Comparison of ENCODE assay signal across 16 cellular contexts in genomic region chr10:71339796-71340589, GRCh38. TPM values are rescaled to one million over a fixed set of nuclear protein-coding genes. Genes with fewer than 3 reads are reported as not detected.
DNase-seq lines count a peak whose midpoint lies in the region; ATAC-seq and TF ChIP-seq lines count a peak whose summit lies in the region.
"Had no signal": no experiment of that assay in that cellular context is flagged by ENCODE, and none has a peak within 500 bp of the region (broad histone marks: within the 10 kb centered on the region; RNA-seq: fewer than 3 reads in every experiment).

No MANE protein-coding gene starts in this region.

- peak; percentile 9 for DNase-seq in GM12865 (ENCODE audit: low read depth)
- DNase-seq in NCI-H146 treated with DMSO at 0.1 percent for 48 hours (lab: John Stamatoyannopoulos, UW; ENCODE audit: unreplicated experiment) = peak; percentile 56
- peak; percentile 99 to 100 for DNase-seq in trophoblast cell
- no peak for DNase-seq in stimulated activated CD4-positive, alpha-beta T cell treated with anti-CD3 and anti-CD28 coated beads, Interleukin-4, amount 100 ng/mL, for 4 hours
- no peak for DNase-seq in cerebellum (ENCODE audit: low spot score)
- DNase-seq in AML-193 (lab: John Stamatoyannopoulos, UW) = no peak
- DNase-seq: activated T-cell treated with anti-CD3 and anti-CD28 coated beads, Interleukin-2, amount 50 U/mL, for 4 hours; effector CD4-positive, alpha-beta T cell; GDM1; Karpas-422; NCI-H2081 treated with DMSO at 0.1 percent for 48 hours had no signal

- peaks cover 73% of the 10 kb centered on the region for H3K4me1 Mint-ChIP-seq in dendritic cell treated with granulocyte-macrophage colony-stimulating factor and Interleukin-4, amounts not matched to agents 40 ng/mL and 50 ng/mL, for 4 days (ENCODE audit: low read depth)

- peak overlapping the region; percentile 83 for H2BK120ac ChIP-seq in trophoblast cell (ENCODE audit: insufficient read depth, low read length, poor library complexity)

- peaks cover 72% of the 10 kb centered on the region for H3K36me3 Mint-ChIP-seq in dendritic cell treated with granulocyte-macrophage colony-stimulating factor and Interleukin-4, amounts not matched to agents 40 ng/mL and 50 ng/mL, for 4 days (ENCODE audit: low read depth)

- H4K91ac ChIP-seq in trophoblast cell (ENCODE audit: low read depth, low read length) = peak overlapping the region; percentile 70

- peak overlapping the region; percentile 1 for H3K4me2 ChIP-seq in trophoblast cell (ENCODE audit: low read length)
- H3K4me2 ChIP-seq: BLaER1 had no signal

- peak overlapping the region; percentile 22 for H3K4ac ChIP-seq in trophoblast cell (ENCODE audit: low read depth, low read length)

- no peak for ATAC-seq in GM21576 (IDR thresholded peaks at IDR 0.05; ENCODE audit: unreplicated experiment)
- ATAC-seq: activated T-cell treated with anti-CD3 and anti-CD28 coated beads, Interleukin-2, amount 50 U/mL, for 4 hours; gastroesophageal sphincter had no signal

- H3K4me3 Mint-ChIP-seq in dendritic cell treated with granulocyte-macrophage colony-stimulating factor and Interleukin-4, amounts not matched to agents 40 ng/mL and 50 ng/mL, for 4 days = no peak overlapping the region
- H3K4me3 Mint-ChIP-seq: activated T-cell treated with anti-CD3 and anti-CD28 coated beads, Interleukin-2, amount 50 U/mL, for 4 hours; stimulated activated naive CD8-positive, alpha-beta T cell treated with anti-CD3 and anti-CD28 coated beads, Interleukin-15, Interleukin-2, amounts not matched to agents 100 ng/mL and 50 ng/mL, for 24 hours had no signal

- H3K27ac ChIP-seq in trophoblast cell (ENCODE audit: low read depth, low read length) = peak overlapping the region; percentile 84
- H3K27ac ChIP-seq: BLaER1, gastroesophageal sphincter had no signal

- intact Hi-C loops in dendritic cell treated with granulocyte-macrophage colony-stimulating factor and Interleukin-4, amounts not matched to agents 40 ng/mL and 50 ng/mL, for 4 days (cut with micrococcal nuclease) = no loop called here

- no peak overlapping the region for H3K23ac ChIP-seq in trophoblast cell (ENCODE audit: low read length)

- peak overlapping the region; percentile 19 for H3K27ac Mint-ChIP-seq in dendritic cell treated with granulocyte-macrophage colony-stimulating factor and Interleukin-4, amounts not matched to agents 40 ng/mL and 50 ng/mL, for 4 days
- H3K27ac Mint-ChIP-seq: stimulated activated naive CD8-positive, alpha-beta T cell treated with anti-CD3 and anti-CD28 coated beads, Interleukin-15, Interleukin-2, amounts not matched to agents 100 ng/mL and 50 ng/mL, for 24 hours had no signal

- H3K36me3 ChIP-seq in trophoblast cell (ENCODE audit: control insufficient read depth in 1 of 2, insufficient read depth in 2 of 2, low read length in 2 of 2) = no peaks in the 10 kb centered on the region

- H4K12ac ChIP-seq in trophoblast cell (ENCODE audit: low read depth, low read length) = no peak overlapping the region

- peak overlapping the region; percentile 29 for H2BK5ac ChIP-seq in trophoblast cell (ENCODE audit: low read depth, low read length, poor library complexity)

- H2AFZ ChIP-seq in trophoblast cell (ENCODE audit: insufficient read depth, low read length, poor library complexity) = no peak overlapping the region

- peak overlapping the region; percentile 21 for H4K8ac ChIP-seq in trophoblast cell (ENCODE audit: low read depth, low read length)

- peaks cover 37 to 43% of the 10 kb centered on the region in 2 experiments for H3K4me1 ChIP-seq in trophoblast cell (ENCODE audit: control insufficient read depth in 1 of 2, insufficient read depth in 2 of 2, low read length in 2 of 2)

- no peaks in the 10 kb centered on the region for H3K27me3 Mint-ChIP-seq in dendritic cell treated with granulocyte-macrophage colony-stimulating factor and Interleukin-4, amounts not matched to agents 40 ng/mL and 50 ng/mL, for 4 days
- H3K27me3 Mint-ChIP-seq: stimulated activated naive CD8-positive, alpha-beta T cell treated with anti-CD3 and anti-CD28 coated beads, Interleukin-15, Interleukin-2, amounts not matched to agents 100 ng/mL and 50 ng/mL, for 24 hours had no signal

- no CpG with 5 or more reads among the region's 10 CpGs for WGBS in trophoblast cell (ENCODE audit: extremely low coverage, insufficient coverage, insufficient read length)

- H3K27me3 ChIP-seq in trophoblast cell (ENCODE audit: insufficient read depth, low read length) = no peaks in the 10 kb centered on the region
- H3K27me3 ChIP-seq: BLaER1, gastroesophageal sphincter had no signal

- H3K79me2 ChIP-seq in trophoblast cell (ENCODE audit: control insufficient read depth, insufficient read depth, low read length, poor library complexity) = peaks cover 6% of the 10 kb centered on the region

- H3K14ac ChIP-seq in trophoblast cell (ENCODE audit: low read length) = peak overlapping the region; percentile 82

- no peak for TF ChIP-seq CTCF in GM12865 (IDR thresholded peaks at IDR 0.05; ENCODE audit: insufficient read depth, low read depth, low read length, missing control alignments)

- no peaks in the 10 kb centered on the region for H3K9me3 Mint-ChIP-seq in dendritic cell treated with granulocyte-macrophage colony-stimulating factor and Interleukin-4, amounts not matched to agents 40 ng/mL and 50 ng/mL, for 4 days
- H3K9me3 Mint-ChIP-seq: activated T-cell treated with anti-CD3 and anti-CD28 coated beads, Interleukin-2, amount 50 U/mL, for 4 hours; stimulated activated naive CD8-positive, alpha-beta T cell treated with anti-CD3 and anti-CD28 coated beads, Interleukin-15, Interleukin-2, amounts not matched to agents 100 ng/mL and 50 ng/mL, for 24 hours had no signal

- H3K79me1 ChIP-seq in trophoblast cell (ENCODE audit: low read length) = peaks cover 21% of the 10 kb centered on the region

- H2BK12ac ChIP-seq in trophoblast cell (ENCODE audit: low read length) = peak overlapping the region; percentile 82

- peak overlapping the region; percentile 63 for H2AK5ac ChIP-seq in trophoblast cell (ENCODE audit: low read length)

- H3K18ac ChIP-seq in trophoblast cell (ENCODE audit: low read length) = peak overlapping the region; percentile 73

- H3K4me3 ChIP-seq in GM12865 (ENCODE audit: low read depth, low read length) = no peak overlapping the region
- no peak overlapping the region for H3K4me3 ChIP-seq in trophoblast cell (ENCODE audit: low read depth, low read length)
- H3K4me3 ChIP-seq: BLaER1, gastroesophageal sphincter had no signal

- H3K9me3 ChIP-seq in trophoblast cell (ENCODE audit: insufficient read depth, low read depth, low read length) = no peaks in the 10 kb centered on the region
- H3K9me3 ChIP-seq: BLaER1, gastroesophageal sphincter had no signal

- no peak overlapping the region for H3K9ac ChIP-seq in trophoblast cell (ENCODE audit: low read length)
- H3K9ac ChIP-seq: BLaER1 had no signal

RNA-seq across cellular contexts. Expression of gene SLC29A3, which starts 20.9 kb away (rescaled TPM):
- polyA plus RNA-seq in trophoblast cell (2013) = 6.4 and 6.8 TPM in 2 replicates
- total RNA-seq in cerebellum = 3.2 TPM

RNA-seq across cellular contexts. Expression of gene CDH23, which starts 56.7 kb away (rescaled TPM):
- polyA plus RNA-seq in trophoblast cell (2013) = 0.07 and 0.10 TPM in 2 replicates
- 4.5 TPM for total RNA-seq in cerebellum

Comparison
In these comparisons a context has a peak if more than half of its experiments do, and no peak if none do; other contexts are left out.
1. DNase-seq: peak in GM12865 (single experiment), NCI-H146 treated with DMSO at 0.1 percent for 48 hours (single experiment) and trophoblast cell (2 of 2); none in stimulated activated CD4-positive, alpha-beta T cell treated with anti-CD3 and anti-CD28 coated beads, Interleukin-4, amount 100 ng/mL, for 4 hours (0 of 2), cerebellum (single experiment) and AML-193 (0 of 2).